Comparison of ENCODE assay signal across 26 cellular contexts in the genomic region with DNA sequence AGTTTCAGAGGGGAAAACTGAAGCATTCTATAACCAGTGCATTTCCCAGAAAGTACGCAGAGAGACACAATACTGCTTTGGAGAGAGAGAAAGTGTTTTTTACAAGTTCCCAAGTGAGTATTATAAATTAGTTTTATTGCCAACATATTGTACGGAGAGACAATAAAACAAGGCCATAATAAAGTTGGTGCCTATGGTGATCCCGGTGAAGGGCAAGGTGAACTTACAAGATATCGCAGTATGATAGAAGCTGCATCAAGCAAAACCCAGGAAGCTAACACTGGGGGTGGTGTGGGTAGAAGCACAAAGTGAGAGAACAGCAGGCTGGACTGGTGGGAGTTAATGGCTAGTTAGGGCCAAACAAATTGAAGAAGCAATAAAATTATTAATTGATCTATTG.
"Had no signal": no experiment of that assay in that cellular context is flagged by ENCODE, and none has a peak within 500 bp of the region (broad histone marks: within the 10 kb centered on the region; RNA-seq: fewer than 3 reads in every experiment).

No MANE protein-coding gene starts in this region.

- H3K36me3 ChIP-seq: esophagus squamous epithelium, gastroesophageal sphincter, pancreas, suprapubic skin, thyroid gland had no signal

- H3K4me3 ChIP-seq: dorsolateral prefrontal cortex, esophagus squamous epithelium, gastroesophageal sphincter, lung, pancreas, suprapubic skin, thyroid gland had no signal

- ATAC-seq: gastroesophageal sphincter; left cardiac atrium; left ventricle myocardium superior; pancreas; sciatic nerve; stimulated activated naive CD8-positive, alpha-beta T cell treated with anti-CD3 and anti-CD28 coated beads, Interleukin-15, Interleukin-2, amounts not matched to agents 100 U/mL and 50 U/mL, for 24 hours had no signal

- H3K4me3 Mint-ChIP-seq: immature natural killer cell, nephron, type B pancreatic cell had no signal

- H3K27me3 Mint-ChIP-seq: naive B cell, progenitor cell of endocrine pancreas, type B pancreatic cell had no signal

- H3K9me3 ChIP-seq: esophagus squamous epithelium, gastroesophageal sphincter, pancreas, suprapubic skin, thyroid gland had no signal

- FAIRE-seq: endometrium, kidney, pancreas, urothelium cell line had no signal

- DNase-seq: cortex of kidney; dorsolateral prefrontal cortex; effector CD8-positive, alpha-beta T cell; esophagus squamous epithelium; foreskin fibroblast; immature natural killer cell; kidney; left cardiac atrium; left ventricle myocardium superior; mesenchymal stem cell; midbrain; naive B cell; occipital lobe; pancreas; stimulated activated CD4-positive, alpha-beta T cell treated with anti-CD3 and anti-CD28 coated beads, Interleukin-12 subunit alpha, Interleukin-12 subunit beta, amount 100 ng/mL, for 4 hours; stimulated activated naive CD8-positive, alpha-beta T cell treated with anti-CD3 and anti-CD28 coated beads, Interleukin-15, Interleukin-2, amounts not matched to agents 100 U/mL and 50 U/mL, for 24 hours; thyroid gland had no signal

- H3K27ac ChIP-seq: dorsolateral prefrontal cortex, esophagus squamous epithelium, gastroesophageal sphincter, pancreas, suprapubic skin, thyroid gland had no signal

- H3K27ac Mint-ChIP-seq: immature natural killer cell, nephron, progenitor cell of endocrine pancreas, type B pancreatic cell had no signal

- H3K9me3 Mint-ChIP-seq: nephron had no signal

- H3K27me3 ChIP-seq: dorsolateral prefrontal cortex, esophagus squamous epithelium, gastroesophageal sphincter, pancreas, suprapubic skin, thyroid gland had no signal

- H3K4me1 ChIP-seq: gastroesophageal sphincter, pancreas, suprapubic skin, thyroid gland had no signal
